Comparison of ENCODE assay signal across 8 cellular contexts in the genomic region with DNA sequence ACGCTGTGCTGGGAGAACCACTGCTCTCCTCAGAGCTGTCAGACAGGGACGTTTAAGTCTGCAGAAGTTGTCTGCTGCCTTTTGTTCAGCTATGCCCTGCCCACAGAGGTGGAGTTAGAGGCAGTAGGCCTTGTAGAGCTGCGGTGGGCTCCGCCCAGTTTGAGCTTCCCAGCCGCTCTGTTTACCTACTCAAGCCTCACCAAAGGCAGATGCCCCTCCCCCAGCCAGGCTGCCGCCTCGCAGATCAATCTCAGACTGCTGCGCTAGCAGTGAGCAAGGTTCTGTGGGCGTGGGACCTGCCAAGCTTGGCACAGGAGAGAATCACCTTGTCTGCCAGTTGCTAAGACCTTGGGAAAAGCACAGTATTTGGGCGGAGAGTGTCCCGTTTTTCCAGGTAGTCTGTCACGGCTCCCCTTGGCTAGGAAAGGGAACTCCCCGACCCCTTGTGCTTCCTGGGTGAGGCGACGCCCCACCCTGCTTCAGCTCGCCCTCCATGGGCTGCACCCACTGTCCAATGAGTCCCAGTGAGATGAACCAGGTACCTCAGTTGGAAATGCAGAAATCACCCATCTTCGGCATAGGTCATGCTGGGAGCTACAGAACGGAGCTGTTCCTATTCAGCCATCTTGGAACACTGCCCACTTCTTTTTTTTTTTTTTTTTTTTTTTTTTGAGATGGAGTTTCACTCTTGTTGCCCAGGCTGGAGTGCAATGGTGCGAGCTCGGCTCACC. TPM values are rescaled to one million over a fixed set of nuclear protein-coding genes. Genes with fewer than 3 reads are reported as not detected.
A peak's percentile ranks its signal among the peaks of the same experiment; 100 is the strongest.
DNase-seq lines count a peak whose midpoint lies in the region; ATAC-seq and TF ChIP-seq lines count a peak whose summit lies in the region.
"Not testable (repeated sequence)": the region's sequence is repeated elsewhere in the genome, so short reads cannot be mapped to it uniquely, and the experiment has no call there.

No MANE protein-coding gene starts in this region.

- intact Hi-C loops in right lobe of liver (cut with DNase I), result not testable (repeated sequence)

- H3K27me3 Mint-ChIP-seq in WTC11 (ENCODE audit: low read depth); activated T-cell treated with anti-CD3 and anti-CD28 coated beads, Interleukin-2, amount 50 U/mL, for 72 hours (ENCODE audit: low read depth): not testable (repeated sequence)

- H3K9me3 ChIP-seq in HAP-1, right lobe of liver, upper lobe of left lung: not testable (repeated sequence)

- not testable (repeated sequence) for H3K36me3 ChIP-seq in HAP-1 (replicated peaks); right lobe of liver; upper lobe of left lung

- not testable (repeated sequence) for H3K36me3 Mint-ChIP-seq in WTC11; activated T-cell treated with anti-CD3 and anti-CD28 coated beads, Interleukin-2, amount 50 U/mL, for 72 hours (ENCODE audit: insufficient read depth in 2 of 2)

- peak overlapping the region; percentile 20; the same call in 1 of the 2 replicates for H3K4me3 Mint-ChIP-seq in WTC11
- H3K4me3 Mint-ChIP-seq in activated T-cell treated with anti-CD3 and anti-CD28 coated beads, Interleukin-2, amount 50 U/mL, for 72 hours, result not testable (repeated sequence)

- TF ChIP-seq EP300 in upper lobe of left lung (IDR thresholded peaks at IDR 0.05), result not testable (repeated sequence)

- peak overlapping the region; percentile 5 for H3K4me3 ChIP-seq in HAP-1
- H3K4me3 ChIP-seq in right lobe of liver, result peak overlapping the region in 2 of 3 donors; percentile 15 to 31
- H3K4me3 ChIP-seq in upper lobe of left lung, result peak overlapping the region in 1 of 4 donors; percentile 9

- H3K4me1 Mint-ChIP-seq in WTC11, result peaks cover 12% of the 10 kb centered on the region
- not testable (repeated sequence) for H3K4me1 Mint-ChIP-seq in activated T-cell treated with anti-CD3 and anti-CD28 coated beads, Interleukin-2, amount 50 U/mL, for 72 hours (ENCODE audit: low read depth)

- DNase-seq in HAP-1 (ENCODE audit: low spot score in 2 of 2) (peak; percentile 70 to 94), NCI-H2227 (lab: John Stamatoyannopoulos, UW; ENCODE audit: unreplicated experiment) (peak; percentile 90), WTC11 (ENCODE audit: low spot score) (peak; percentile 79), ecto neural progenitor cell (ENCODE audit: low spot score) (peak; percentile 46), right lobe of liver (peak; percentile 93 to 99 (median 98)), upper lobe of left lung (peak; percentile 46 to 80)
- DNase-seq in activated T-cell treated with anti-CD3 and anti-CD28 coated beads, Interleukin-2, amount 50 U/mL, for 72 hours, result peak; percentile 36 to 60
- peak; percentile 39 for DNase-seq in stimulated activated CD4-positive, alpha-beta T cell treated with anti-CD3 and anti-CD28 coated beads, Interleukin-12 subunit alpha, Interleukin-12 subunit beta, amount 100 ng/mL, for 4 hours

- H3K27ac ChIP-seq in right lobe of liver, upper lobe of left lung: not testable (repeated sequence)

- TF ChIP-seq POLR2A in right lobe of liver (IDR thresholded peaks at IDR 0.05); upper lobe of left lung (IDR thresholded peaks at IDR 0.05): not testable (repeated sequence)

- TF ChIP-seq CTCF in WTC11 (IDR thresholded peaks at IDR 0.05); right lobe of liver (IDR thresholded peaks at IDR 0.05); upper lobe of left lung (IDR thresholded peaks at IDR 0.05): not testable (repeated sequence)

- not testable (repeated sequence) for H3K4me1 ChIP-seq in HAP-1, right lobe of liver, upper lobe of left lung

- H3K27ac Mint-ChIP-seq in WTC11; activated T-cell treated with anti-CD3 and anti-CD28 coated beads, Interleukin-2, amount 50 U/mL, for 72 hours: not testable (repeated sequence)

- CTCF ChIA-PET in WTC11 (lab: Charles Lee), result interaction anchor here (0.6 to 2.1 kb wide), 3 partner anchors 10 to 203 kb away, joined by 3 to 13 read pairs (median 4); no protein-coding TSS in a partner anchor

- POLR2A ChIA-PET in WTC11 (lab: Charles Lee), result interaction anchor here (0.6 to 0.8 kb wide), 2 partner anchors 14 to 389 kb away, joined by 3 read pairs; no protein-coding TSS in a partner anchor

- in situ Hi-C loops in HAP-1 (cut with MboI; ENCODE audit: low sequenced_read_pairs), result not testable (repeated sequence)

- H3K9me3 Mint-ChIP-seq in WTC11; activated T-cell treated with anti-CD3 and anti-CD28 coated beads, Interleukin-2, amount 50 U/mL, for 72 hours: not testable (repeated sequence)

- WGBS in right lobe of liver (ENCODE audit: insufficient coverage, low coverage, low lambda C conversion rate, missing lambda C conversion rate), result 0% methylated on average over 2 of the region's 20 CpGs
- WGBS in upper lobe of left lung, 2 donors, result 71 to 77% methylated on average over 19 to 20 of the region's 20 CpGs

- not testable (repeated sequence) for H3K27me3 ChIP-seq in HAP-1 (ENCODE audit: low read depth); right lobe of liver; upper lobe of left lung

- ATAC-seq in WTC11, result 0 out of 2 replicates have a peak, but pooled peaks have one; percentile 24
- not testable (repeated sequence) for ATAC-seq in activated T-cell treated with anti-CD3 and anti-CD28 coated beads, Interleukin-2, amount 50 U/mL, for 72 hours (replicated peaks in 1 of 2); upper lobe of left lung (ENCODE audit: low FRiP score in 2 of 2)
- ATAC-seq in right lobe of liver, result peak; percentile 84 to 94 (median 88)

RNA-seq across cellular contexts. Expression of a gene that starts 57.6 kb away (rescaled TPM):
- total RNA-seq in WTC11 (2021) (55.7 to 73.0 TPM (median 60.5 TPM) in 3 replicates), right lobe of liver (10 to 100 TPM; 37.7 to 64.4 (median 62.1) TPM), upper lobe of left lung (100 to 1,000 TPM in 4 of 6 donors, 10 to 100 TPM in 2; 93.6 to 257 (median 110) TPM)
- total RNA-seq in activated T-cell treated with anti-CD3 and anti-CD28 coated beads, Interleukin-2, amount 50 U/mL, for 72 hours, result 10 to 100 TPM; 83.8 to 91.6 TPM

Comparison
In these comparisons a context has a peak if more than half of its experiments do, and no peak if none do; other contexts are left out.
1. DNase-seq: peak in every context shown above with its lines; median percentile 98 in right lobe of liver; 90 in NCI-H2227; 82 in HAP-1; 79 in WTC11; 63 in upper lobe of left lung; 48 in activated T-cell treated with anti-CD3 and anti-CD28 coated beads, Interleukin-2, amount 50 U/mL, for 72 hours; 46 in ecto neural progenitor cell; 39 in stimulated activated CD4-positive, alpha-beta T cell treated with anti-CD3 and anti-CD28 coated beads, Interleukin-12 subunit alpha, Interleukin-12 subunit beta, amount 100 ng/mL, for 4 hours.